Comparison of ENCODE assay signal across 28 cellular contexts in genomic region chr2:206113148-206113547, GRCh38. TPM values are rescaled to one million over a fixed set of nuclear protein-coding genes. Genes with fewer than 3 reads are reported as not detected.
DNase-seq lines count a peak whose midpoint lies in the region; ATAC-seq and TF ChIP-seq lines count a peak whose summit lies in the region.
"Had no signal": no experiment of that assay in that cellular context is flagged by ENCODE, and none has a peak within 500 bp of the region (broad histone marks: within the 10 kb centered on the region; RNA-seq: fewer than 3 reads in every experiment).

No MANE protein-coding gene starts in this region.

- in situ Hi-C loops in GM23248 (cut with MboI) (no loop called here), mammary epithelial cell (cut with MboI; ENCODE audit: low sequenced_read_pairs in 2 of 2) (no loop called here), G401 (cut with HindIII; ENCODE audit: low sequenced_read_pairs) (no loop called here)

- H3K9me3 ChIP-seq in GM23248 (ENCODE audit: low read depth) (no peaks in the 10 kb centered on the region), mammary epithelial cell (replicated peaks; ENCODE audit: insufficient read depth, low read length) (no peaks in the 10 kb centered on the region)
- H3K9me3 ChIP-seq: BLaER1, body of pancreas, Peyer's patch, sigmoid colon had no signal

- H3K4me2 ChIP-seq in GM23248 (ENCODE audit: unreplicated experiment), result no peak overlapping the region
- no peak overlapping the region for H3K4me2 ChIP-seq in mammary epithelial cell (ENCODE audit: insufficient read depth, low read depth, low read length)
- H3K4me2 ChIP-seq: BLaER1 had no signal

- CTCF ChIA-PET in mammary epithelial cell (lab: Charles Lee; ENCODE audit: low non-redundant PET), result no interaction called here

- H4K20me1 ChIP-seq in GM23248 (ENCODE audit: insufficient read depth) (no peaks in the 10 kb centered on the region), mammary epithelial cell (ENCODE audit: insufficient read depth, low read length) (no peaks in the 10 kb centered on the region)
- H4K20me1 ChIP-seq: BLaER1 had no signal

- peak overlapping the region; percentile 47 for H3K27ac ChIP-seq in GM23248
- no peak overlapping the region for H3K27ac ChIP-seq in mammary epithelial cell (ENCODE audit: insufficient read depth, low read depth, low read length)
- H3K27ac ChIP-seq: BLaER1, body of pancreas, Peyer's patch, sigmoid colon had no signal

- BruUV-seq in mammary epithelial cell (replicated peaks; lab: Mats Ljungman, UMichigan), result no TSS peak

- dilution Hi-C loops in mammary epithelial cell (cut with HindIII; ENCODE audit: low sequenced_read_pairs), result no loop called here

- intact Hi-C loops in mammary epithelial cell (cut with micrococcal nuclease), result no loop called here

- H3K79me2 ChIP-seq in GM23248 (ENCODE audit: insufficient read depth) (no peaks in the 10 kb centered on the region), mammary epithelial cell (ENCODE audit: insufficient read depth, low read length) (no peaks in the 10 kb centered on the region)

- peaks cover 4% of the 10 kb centered on the region; the same call in 1 of the 2 replicates for H3K4me1 ChIP-seq in GM23248 (ENCODE audit: insufficient read depth)
- no peaks in the 10 kb centered on the region for H3K4me1 ChIP-seq in mammary epithelial cell (ENCODE audit: insufficient read depth, low read length)
- H3K4me1 ChIP-seq: body of pancreas, Peyer's patch, sigmoid colon had no signal

- H3K27me3 ChIP-seq in GM23248 (replicated peaks; ENCODE audit: insufficient read depth) (no peaks in the 10 kb centered on the region), mammary epithelial cell (ENCODE audit: insufficient read depth, low read length) (no peaks in the 10 kb centered on the region)
- H3K27me3 ChIP-seq: BLaER1, body of pancreas, Peyer's patch, sigmoid colon had no signal

- peak; percentile 16 for DNase-seq in AG08396 (ENCODE audit: low spot score)
- peak; percentile 49 for DNase-seq in GM23248
- peak; percentile 1 for DNase-seq in mammary epithelial cell
- DNase-seq in foreskin fibroblast, result peak; percentile 40 to 60
- no peak for DNase-seq in G401 (ENCODE audit: low spot score)
- DNase-seq in occipital lobe (lab: John Stamatoyannopoulos, UW), result no peak
- DNase-seq in SHP77 treated with DMSO at 0.1 percent for 48 hours (lab: John Stamatoyannopoulos, UW), result no peak
- DNase-seq: ACHN; activated CD4-positive, alpha-beta memory T cell treated with anti-CD3 and anti-CD28 coated beads, Interleukin-2, amount 10 ng/mL, durations not matched to agents 7 days and 5 days; activated CD8-positive, alpha-beta memory T cell treated with anti-CD3 and anti-CD28 coated beads, Interleukin-2, amount 50 U/mL, for 4 hours; activated naive CD4-positive, alpha-beta T cell treated with anti-CD3 and anti-CD28 coated beads for 36 hours; body of pancreas; GOT3; KG1; naive thymus-derived CD8-positive, alpha-beta T cell; NCI-H146; NCI-H345; NCI-H69; Peyer's patch; SIG-M5; sigmoid colon; stimulated activated CD4-positive, alpha-beta T cell treated with anti-CD3 and anti-CD28 coated beads, Interleukin-15, amount 100 ng/mL, for 24 hours; substantia nigra; trophoblast cell had no signal

- TF ChIP-seq CTCF in mammary epithelial cell (conservative IDR thresholded peaks at IDR 0.05 in 1 of 2, IDR thresholded peaks at IDR 0.05 in 1 of 2; ENCODE audit: extremely low read depth in 1 of 2, insufficient read depth in 1 of 2, low read depth in 1 of 2, low read length in 2 of 2) (no peak), foreskin fibroblast (IDR thresholded peaks at IDR 0.05; ENCODE audit: low read depth, low read length) (no peak)

- H3K36me3 ChIP-seq in GM23248 (ENCODE audit: low read depth) (no peaks in the 10 kb centered on the region), mammary epithelial cell (ENCODE audit: insufficient read depth, low read length) (peaks cover 3% of the 10 kb centered on the region)

- 72 to 93% methylated on average over 1 of the region's 1 CpG for WGBS in GM23248 (ENCODE audit: low coverage in 1 of 2, low lambda C conversion rate in 2 of 2, missing lambda C conversion rate in 2 of 2), 2 experiments
- 0% methylated on average over 1 of the region's 1 CpG for WGBS in mammary epithelial cell (ENCODE audit: low coverage, missing lambda C conversion rate)

- H3K9ac ChIP-seq in GM23248 (no peak overlapping the region), mammary epithelial cell (ENCODE audit: insufficient read depth, low read length) (no peak overlapping the region)
- H3K9ac ChIP-seq: BLaER1 had no signal

- H2AFZ ChIP-seq in GM23248, result no peak overlapping the region
- H2AFZ ChIP-seq in mammary epithelial cell (ENCODE audit: low read depth, low read length), result no peak overlapping the region

- no peaks in the 10 kb centered on the region for H3K9me2 ChIP-seq in GM23248 (ENCODE audit: insufficient read depth)

- no peak overlapping the region for H3K4me3 ChIP-seq in GM23248
- no peak overlapping the region for H3K4me3 ChIP-seq in mammary epithelial cell (replicated peaks in 1 of 3; ENCODE audit: insufficient read depth in 1 of 3, low read depth in 2 of 3, low read length in 3 of 3)
- no peak overlapping the region for H3K4me3 ChIP-seq in foreskin fibroblast (ENCODE audit: low read depth in 1 of 2, low read length in 2 of 2)
- H3K4me3 ChIP-seq: BLaER1, body of pancreas, lung, Peyer's patch, sigmoid colon had no signal

- ATAC-seq in GM18517 (IDR thresholded peaks at IDR 0.05; ENCODE audit: unreplicated experiment), result no peak
- ATAC-seq: body of pancreas; naive thymus-derived CD8-positive, alpha-beta T cell; stimulated activated effector memory CD8-positive, alpha-beta T cell treated with anti-CD3 and anti-CD28 coated beads, Interleukin-12 subunit alpha, Interleukin-12 subunit beta, amount 100 ng/mL, for 72 hours had no signal

- H3F3A ChIP-seq in GM23248 (ENCODE audit: insufficient read depth), result peaks cover 36% of the 10 kb centered on the region; the same call in 1 of the 2 replicates

RNA-seq across cellular contexts. Expression of gene INO80D, which starts 27.2 kb away (rescaled TPM):
- 4.7 and 4.8 TPM in 2 replicates for total RNA-seq in GM23248 (2014; rRNA removed; shearing (Covaris generic))
- 3.0 and 3.4 TPM in 2 replicates for polyA plus RNA-seq in GM23248 (2016; fragmentation: Nextera tagmentation; extraction: Ambion mirVana)
- 10 to 100 TPM; 12.7 to 17.7 TPM for total RNA-seq in mammary epithelial cell
- 5.9 TPM for polyA plus RNA-seq in mammary epithelial cell
- 33.6 TPM for polyA minus RNA-seq in mammary epithelial cell
- total RNA-seq in G401 (2014; rRNA removed; shearing (Covaris generic)), result 1.7 and 2.7 TPM in 2 replicates
- total RNA-seq in occipital lobe, result 25.4 TPM

RNA-seq across cellular contexts. Expression of gene NDUFS1, which starts 46.1 kb away (rescaled TPM):
- 77.0 and 87.5 TPM in 2 replicates for total RNA-seq in GM23248 (2014; rRNA removed; shearing (Covaris generic))
- polyA plus RNA-seq in GM23248 (2016; fragmentation: Nextera tagmentation; extraction: Ambion mirVana) (49.8 and 52.0 TPM in 2 replicates), mammary epithelial cell (76.5 TPM)
- total RNA-seq in mammary epithelial cell (10 to 100 TPM; 74.6 to 80.9 TPM), occipital lobe (127 TPM)
- polyA minus RNA-seq in mammary epithelial cell, result 142 TPM
- total RNA-seq in G401 (2014; rRNA removed; shearing (Covaris generic)), result 206 and 242 TPM in 2 replicates

RNA-seq across cellular contexts. Expression of gene EEF1B2, which starts 46.5 kb away (rescaled TPM):
- total RNA-seq in GM23248 (2014; rRNA removed; shearing (Covaris generic)), result 365 and 382 TPM in 2 replicates
- polyA plus RNA-seq in GM23248 (2016; fragmentation: Nextera tagmentation; extraction: Ambion mirVana) (390 and 394 TPM in 2 replicates), mammary epithelial cell (638 TPM)
- total RNA-seq in mammary epithelial cell (100 to 1,000 TPM; 390 to 583 TPM), occipital lobe (522 TPM)
- polyA minus RNA-seq in mammary epithelial cell, result 218 TPM
- 477 and 547 TPM in 2 replicates for total RNA-seq in G401 (2014; rRNA removed; shearing (Covaris generic))

Comparison
In these comparisons a context has a peak if more than half of its experiments do, and no peak if none do; other contexts are left out.
1. DNase-seq: peak in AG08396 (single experiment), GM23248 (single experiment), mammary epithelial cell (single experiment) and foreskin fibroblast (2 of 2); none in G401 (single experiment), occipital lobe (single experiment) and SHP77 treated with DMSO at 0.1 percent for 48 hours (single experiment).